1 cellular context compared by ENCODE assay signal in genomic region chr7:101140339-101140699, GRCh38.
TF ChIP-seq lines count a peak whose summit lies in the region.

No MANE protein-coding gene starts in this region.

TF ChIP-seq in SK-N-SH treated with all-trans-retinoic acid at 6 μM for 48 hours, 23 proteins besides CTCF, POLR2A, EP300 and RAD21:
- no peak for TF ChIP-seq BACH2 (CRISPR knock-in tag; IDR thresholded peaks at IDR 0.05; ENCODE audit: borderline replicate concordance)
- TF ChIP-seq ZFP3 (CRISPR knock-in tag; IDR thresholded peaks at IDR 0.05) = no peak
- no peak for TF ChIP-seq TCF4 (CRISPR knock-in tag; IDR thresholded peaks at IDR 0.05; ENCODE audit: borderline replicate concordance)
- TF ChIP-seq, protein P1, sequence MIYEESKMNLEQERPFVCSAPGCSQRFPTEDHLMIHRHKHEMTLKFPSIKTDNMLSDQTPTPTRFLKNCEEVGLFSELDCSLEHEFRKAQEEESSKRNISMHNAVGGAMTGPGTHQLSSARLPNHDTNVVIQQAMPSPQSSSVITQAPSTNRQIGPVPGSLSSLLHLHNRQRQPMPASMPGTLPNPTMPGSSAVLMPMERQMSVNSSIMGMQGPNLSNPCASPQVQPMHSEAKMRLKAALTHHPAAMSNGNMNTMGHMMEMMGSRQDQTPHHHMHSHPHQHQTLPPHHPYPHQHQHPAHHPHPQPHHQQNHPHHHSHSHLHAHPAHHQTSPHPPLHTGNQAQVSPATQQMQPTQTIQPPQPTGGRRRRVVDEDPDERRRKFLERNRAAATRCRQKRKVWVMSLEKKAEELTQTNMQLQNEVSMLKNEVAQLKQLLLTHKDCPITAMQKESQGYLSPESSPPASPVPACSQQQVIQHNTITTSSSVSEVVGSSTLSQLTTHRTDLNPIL (CRISPR knock-in tag; IDR thresholded peaks at IDR 0.05; ENCODE audit: low read depth) = no peak
- no peak for TF ChIP-seq ARNTL (CRISPR knock-in tag; IDR thresholded peaks at IDR 0.05; ENCODE audit: borderline replicate concordance, low read depth)
- no peak for TF ChIP-seq ESRRG (CRISPR knock-in tag; IDR thresholded peaks at IDR 0.05)
- TF ChIP-seq, protein P2, sequence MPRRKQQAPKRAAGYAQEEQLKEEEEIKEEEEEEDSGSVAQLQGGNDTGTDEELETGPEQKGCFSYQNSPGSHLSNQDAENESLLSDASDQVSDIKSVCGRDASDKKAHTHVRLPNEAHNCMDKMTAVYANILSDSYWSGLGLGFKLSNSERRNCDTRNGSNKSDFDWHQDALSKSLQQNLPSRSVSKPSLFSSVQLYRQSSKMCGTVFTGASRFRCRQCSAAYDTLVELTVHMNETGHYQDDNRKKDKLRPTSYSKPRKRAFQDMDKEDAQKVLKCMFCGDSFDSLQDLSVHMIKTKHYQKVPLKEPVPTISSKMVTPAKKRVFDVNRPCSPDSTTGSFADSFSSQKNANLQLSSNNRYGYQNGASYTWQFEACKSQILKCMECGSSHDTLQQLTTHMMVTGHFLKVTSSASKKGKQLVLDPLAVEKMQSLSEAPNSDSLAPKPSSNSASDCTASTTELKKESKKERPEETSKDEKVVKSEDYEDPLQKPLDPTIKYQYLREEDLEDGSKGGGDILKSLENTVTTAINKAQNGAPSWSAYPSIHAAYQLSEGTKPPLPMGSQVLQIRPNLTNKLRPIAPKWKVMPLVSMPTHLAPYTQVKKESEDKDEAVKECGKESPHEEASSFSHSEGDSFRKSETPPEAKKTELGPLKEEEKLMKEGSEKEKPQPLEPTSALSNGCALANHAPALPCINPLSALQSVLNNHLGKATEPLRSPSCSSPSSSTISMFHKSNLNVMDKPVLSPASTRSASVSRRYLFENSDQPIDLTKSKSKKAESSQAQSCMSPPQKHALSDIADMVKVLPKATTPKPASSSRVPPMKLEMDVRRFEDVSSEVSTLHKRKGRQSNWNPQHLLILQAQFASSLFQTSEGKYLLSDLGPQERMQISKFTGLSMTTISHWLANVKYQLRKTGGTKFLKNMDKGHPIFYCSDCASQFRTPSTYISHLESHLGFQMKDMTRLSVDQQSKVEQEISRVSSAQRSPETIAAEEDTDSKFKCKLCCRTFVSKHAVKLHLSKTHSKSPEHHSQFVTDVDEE (CRISPR knock-in tag; IDR thresholded peaks at IDR 0.05) = no peak
- TF ChIP-seq, protein P3, sequence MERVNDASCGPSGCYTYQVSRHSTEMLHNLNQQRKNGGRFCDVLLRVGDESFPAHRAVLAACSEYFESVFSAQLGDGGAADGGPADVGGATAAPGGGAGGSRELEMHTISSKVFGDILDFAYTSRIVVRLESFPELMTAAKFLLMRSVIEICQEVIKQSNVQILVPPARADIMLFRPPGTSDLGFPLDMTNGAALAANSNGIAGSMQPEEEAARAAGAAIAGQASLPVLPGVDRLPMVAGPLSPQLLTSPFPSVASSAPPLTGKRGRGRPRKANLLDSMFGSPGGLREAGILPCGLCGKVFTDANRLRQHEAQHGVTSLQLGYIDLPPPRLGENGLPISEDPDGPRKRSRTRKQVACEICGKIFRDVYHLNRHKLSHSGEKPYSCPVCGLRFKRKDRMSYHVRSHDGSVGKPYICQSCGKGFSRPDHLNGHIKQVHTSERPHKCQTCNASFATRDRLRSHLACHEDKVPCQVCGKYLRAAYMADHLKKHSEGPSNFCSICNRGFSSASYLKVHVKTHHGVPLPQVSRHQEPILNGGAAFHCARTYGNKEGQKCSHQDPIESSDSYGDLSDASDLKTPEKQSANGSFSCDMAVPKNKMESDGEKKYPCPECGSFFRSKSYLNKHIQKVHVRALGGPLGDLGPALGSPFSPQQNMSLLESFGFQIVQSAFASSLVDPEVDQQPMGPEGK (CRISPR knock-in tag; IDR thresholded peaks at IDR 0.05; ENCODE audit: borderline replicate concordance) = no peak
- no peak for TF ChIP-seq ZFP30 (CRISPR knock-in tag; IDR thresholded peaks at IDR 0.05)
- no peak for TF ChIP-seq SNAI2 (CRISPR knock-in tag; IDR thresholded peaks at IDR 0.05)
- no peak for TF ChIP-seq TOX (CRISPR knock-in tag; IDR thresholded peaks at IDR 0.05; ENCODE audit: borderline replicate concordance)
- TF ChIP-seq ZNF70 (CRISPR knock-in tag; IDR thresholded peaks at IDR 0.05) = no peak
- no peak for TF ChIP-seq PPARA (CRISPR knock-in tag; IDR thresholded peaks at IDR 0.05; ENCODE audit: borderline replicate concordance)
